ENCODE assay signal across 1 cellular context in the genomic region with DNA sequence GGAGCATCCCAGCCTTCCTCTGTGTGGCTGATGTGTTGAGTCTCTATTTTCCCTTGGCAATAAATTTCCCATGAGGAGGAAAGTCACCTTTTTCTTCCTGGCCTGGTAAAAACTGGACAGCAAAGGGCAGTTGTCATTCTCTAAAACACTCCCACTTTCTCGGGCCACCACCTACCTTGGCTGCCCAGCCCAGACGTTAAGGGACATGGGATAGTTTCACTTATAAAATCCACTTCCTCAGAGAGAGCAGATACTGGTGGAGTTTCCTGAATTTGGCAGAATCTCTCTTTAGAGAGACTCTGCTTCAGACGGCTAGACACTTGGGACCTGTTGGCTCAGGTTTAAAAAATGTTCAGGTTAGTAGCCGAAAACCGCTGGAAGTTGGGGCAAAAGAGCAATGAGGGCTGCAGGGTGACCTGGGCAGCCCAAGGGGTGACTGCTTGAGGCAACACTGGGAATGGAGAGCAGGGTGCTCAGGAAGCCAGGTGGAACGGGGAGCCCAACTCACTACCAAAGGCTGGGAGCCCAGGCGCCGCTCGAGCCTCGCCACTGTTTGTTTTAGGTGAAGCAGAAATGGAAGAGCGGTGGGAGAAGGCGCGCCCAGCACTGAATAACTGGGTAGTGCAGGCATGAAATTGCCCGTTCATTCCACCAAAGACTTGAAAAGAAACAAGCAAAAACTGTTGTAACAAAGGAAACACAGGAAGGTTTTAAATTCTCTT.
TF ChIP-seq lines count a peak whose summit lies in the region.

No MANE protein-coding gene starts in this region.

TF ChIP-seq in H1, 55 proteins besides CTCF, POLR2A, EP300 and RAD21 (continued from another document):
- TF ChIP-seq TAF7 (optimal IDR thresholded peaks at IDR 0.05; ENCODE audit: borderline replicate concordance, low read depth, low read length), result no peak
- TF ChIP-seq, protein P1, sequence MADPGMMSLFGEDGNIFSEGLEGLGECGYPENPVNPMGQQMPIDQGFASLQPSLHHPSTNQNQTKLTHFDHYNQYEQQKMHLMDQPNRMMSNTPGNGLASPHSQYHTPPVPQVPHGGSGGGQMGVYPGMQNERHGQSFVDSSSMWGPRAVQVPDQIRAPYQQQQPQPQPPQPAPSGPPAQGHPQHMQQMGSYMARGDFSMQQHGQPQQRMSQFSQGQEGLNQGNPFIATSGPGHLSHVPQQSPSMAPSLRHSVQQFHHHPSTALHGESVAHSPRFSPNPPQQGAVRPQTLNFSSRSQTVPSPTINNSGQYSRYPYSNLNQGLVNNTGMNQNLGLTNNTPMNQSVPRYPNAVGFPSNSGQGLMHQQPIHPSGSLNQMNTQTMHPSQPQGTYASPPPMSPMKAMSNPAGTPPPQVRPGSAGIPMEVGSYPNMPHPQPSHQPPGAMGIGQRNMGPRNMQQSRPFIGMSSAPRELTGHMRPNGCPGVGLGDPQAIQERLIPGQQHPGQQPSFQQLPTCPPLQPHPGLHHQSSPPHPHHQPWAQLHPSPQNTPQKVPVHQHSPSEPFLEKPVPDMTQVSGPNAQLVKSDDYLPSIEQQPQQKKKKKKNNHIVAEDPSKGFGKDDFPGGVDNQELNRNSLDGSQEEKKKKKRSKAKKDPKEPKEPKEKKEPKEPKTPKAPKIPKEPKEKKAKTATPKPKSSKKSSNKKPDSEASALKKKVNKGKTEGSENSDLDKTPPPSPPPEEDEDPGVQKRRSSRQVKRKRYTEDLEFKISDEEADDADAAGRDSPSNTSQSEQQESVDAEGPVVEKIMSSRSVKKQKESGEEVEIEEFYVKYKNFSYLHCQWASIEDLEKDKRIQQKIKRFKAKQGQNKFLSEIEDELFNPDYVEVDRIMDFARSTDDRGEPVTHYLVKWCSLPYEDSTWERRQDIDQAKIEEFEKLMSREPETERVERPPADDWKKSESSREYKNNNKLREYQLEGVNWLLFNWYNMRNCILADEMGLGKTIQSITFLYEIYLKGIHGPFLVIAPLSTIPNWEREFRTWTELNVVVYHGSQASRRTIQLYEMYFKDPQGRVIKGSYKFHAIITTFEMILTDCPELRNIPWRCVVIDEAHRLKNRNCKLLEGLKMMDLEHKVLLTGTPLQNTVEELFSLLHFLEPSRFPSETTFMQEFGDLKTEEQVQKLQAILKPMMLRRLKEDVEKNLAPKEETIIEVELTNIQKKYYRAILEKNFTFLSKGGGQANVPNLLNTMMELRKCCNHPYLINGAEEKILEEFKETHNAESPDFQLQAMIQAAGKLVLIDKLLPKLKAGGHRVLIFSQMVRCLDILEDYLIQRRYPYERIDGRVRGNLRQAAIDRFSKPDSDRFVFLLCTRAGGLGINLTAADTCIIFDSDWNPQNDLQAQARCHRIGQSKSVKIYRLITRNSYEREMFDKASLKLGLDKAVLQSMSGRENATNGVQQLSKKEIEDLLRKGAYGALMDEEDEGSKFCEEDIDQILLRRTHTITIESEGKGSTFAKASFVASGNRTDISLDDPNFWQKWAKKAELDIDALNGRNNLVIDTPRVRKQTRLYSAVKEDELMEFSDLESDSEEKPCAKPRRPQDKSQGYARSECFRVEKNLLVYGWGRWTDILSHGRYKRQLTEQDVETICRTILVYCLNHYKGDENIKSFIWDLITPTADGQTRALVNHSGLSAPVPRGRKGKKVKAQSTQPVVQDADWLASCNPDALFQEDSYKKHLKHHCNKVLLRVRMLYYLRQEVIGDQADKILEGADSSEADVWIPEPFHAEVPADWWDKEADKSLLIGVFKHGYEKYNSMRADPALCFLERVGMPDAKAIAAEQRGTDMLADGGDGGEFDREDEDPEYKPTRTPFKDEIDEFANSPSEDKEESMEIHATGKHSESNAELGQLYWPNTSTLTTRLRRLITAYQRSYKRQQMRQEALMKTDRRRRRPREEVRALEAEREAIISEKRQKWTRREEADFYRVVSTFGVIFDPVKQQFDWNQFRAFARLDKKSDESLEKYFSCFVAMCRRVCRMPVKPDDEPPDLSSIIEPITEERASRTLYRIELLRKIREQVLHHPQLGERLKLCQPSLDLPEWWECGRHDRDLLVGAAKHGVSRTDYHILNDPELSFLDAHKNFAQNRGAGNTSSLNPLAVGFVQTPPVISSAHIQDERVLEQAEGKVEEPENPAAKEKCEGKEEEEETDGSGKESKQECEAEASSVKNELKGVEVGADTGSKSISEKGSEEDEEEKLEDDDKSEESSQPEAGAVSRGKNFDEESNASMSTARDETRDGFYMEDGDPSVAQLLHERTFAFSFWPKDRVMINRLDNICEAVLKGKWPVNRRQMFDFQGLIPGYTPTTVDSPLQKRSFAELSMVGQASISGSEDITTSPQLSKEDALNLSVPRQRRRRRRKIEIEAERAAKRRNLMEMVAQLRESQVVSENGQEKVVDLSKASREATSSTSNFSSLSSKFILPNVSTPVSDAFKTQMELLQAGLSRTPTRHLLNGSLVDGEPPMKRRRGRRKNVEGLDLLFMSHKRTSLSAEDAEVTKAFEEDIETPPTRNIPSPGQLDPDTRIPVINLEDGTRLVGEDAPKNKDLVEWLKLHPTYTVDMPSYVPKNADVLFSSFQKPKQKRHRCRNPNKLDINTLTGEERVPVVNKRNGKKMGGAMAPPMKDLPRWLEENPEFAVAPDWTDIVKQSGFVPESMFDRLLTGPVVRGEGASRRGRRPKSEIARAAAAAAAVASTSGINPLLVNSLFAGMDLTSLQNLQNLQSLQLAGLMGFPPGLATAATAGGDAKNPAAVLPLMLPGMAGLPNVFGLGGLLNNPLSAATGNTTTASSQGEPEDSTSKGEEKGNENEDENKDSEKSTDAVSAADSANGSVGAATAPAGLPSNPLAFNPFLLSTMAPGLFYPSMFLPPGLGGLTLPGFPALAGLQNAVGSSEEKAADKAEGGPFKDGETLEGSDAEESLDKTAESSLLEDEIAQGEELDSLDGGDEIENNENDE (IDR thresholded peaks at IDR 0.05; ENCODE audit: insufficient replicate concordance, low read length), result no peak
- TF ChIP-seq HDAC6 (IDR thresholded peaks at IDR 0.05; ENCODE audit: low read depth, low read length), result no peak
- TF ChIP-seq, protein P2, sequence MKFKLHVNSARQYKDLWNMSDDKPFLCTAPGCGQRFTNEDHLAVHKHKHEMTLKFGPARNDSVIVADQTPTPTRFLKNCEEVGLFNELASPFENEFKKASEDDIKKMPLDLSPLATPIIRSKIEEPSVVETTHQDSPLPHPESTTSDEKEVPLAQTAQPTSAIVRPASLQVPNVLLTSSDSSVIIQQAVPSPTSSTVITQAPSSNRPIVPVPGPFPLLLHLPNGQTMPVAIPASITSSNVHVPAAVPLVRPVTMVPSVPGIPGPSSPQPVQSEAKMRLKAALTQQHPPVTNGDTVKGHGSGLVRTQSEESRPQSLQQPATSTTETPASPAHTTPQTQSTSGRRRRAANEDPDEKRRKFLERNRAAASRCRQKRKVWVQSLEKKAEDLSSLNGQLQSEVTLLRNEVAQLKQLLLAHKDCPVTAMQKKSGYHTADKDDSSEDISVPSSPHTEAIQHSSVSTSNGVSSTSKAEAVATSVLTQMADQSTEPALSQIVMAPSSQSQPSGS (IDR thresholded peaks at IDR 0.05; ENCODE audit: low read length), result no peak
TF ChIP-seq in H1: peak in this region for 0.
